In genomic region chr7:85474234-85474633, GRCh38 we compare ENCODE assay signal across 14 cellular contexts.
DNase-seq lines count a peak whose midpoint lies in the region; ATAC-seq and TF ChIP-seq lines count a peak whose summit lies in the region.
"Had no signal": no experiment of that assay in that cellular context is flagged by ENCODE, and none has a peak within 500 bp of the region (broad histone marks: within the 10 kb centered on the region; RNA-seq: fewer than 3 reads in every experiment).

No MANE protein-coding gene starts in this region.

- H2BK5ac ChIP-seq in neuronal stem cell (ENCODE audit: low read length), result no peak overlapping the region

- no peak overlapping the region for H3K4me3 Mint-ChIP-seq in activated CD4-positive, alpha-beta memory T cell treated with anti-CD3 and anti-CD28 coated beads for 36 hours
- H3K4me3 Mint-ChIP-seq: activated CD4-positive, alpha-beta memory T cell treated with anti-CD3 and anti-CD28 coated beads, Interleukin-2, amount 10 ng/mL, durations not matched to agents 7 days and 5 days; activated naive CD8-positive, alpha-beta T cell treated with anti-CD3 and anti-CD28 coated beads, Interleukin-2, amount 10 ng/mL, durations not matched to agents 7 days and 5 days; T-cell had no signal

- no peak overlapping the region for H3K9ac ChIP-seq in neuronal stem cell (ENCODE audit: low read depth, low read length, poor library complexity)

- H2BK12ac ChIP-seq in neuronal stem cell (ENCODE audit: low read length), result no peak overlapping the region

- H3K4me1 Mint-ChIP-seq in activated CD4-positive, alpha-beta memory T cell treated with anti-CD3 and anti-CD28 coated beads for 36 hours (ENCODE audit: low read depth), result peaks cover 2% of the 10 kb centered on the region
- H3K4me1 Mint-ChIP-seq: activated CD4-positive, alpha-beta memory T cell treated with anti-CD3 and anti-CD28 coated beads, Interleukin-2, amount 10 ng/mL, durations not matched to agents 7 days and 5 days; activated naive CD8-positive, alpha-beta T cell treated with anti-CD3 and anti-CD28 coated beads, Interleukin-2, amount 10 ng/mL, durations not matched to agents 7 days and 5 days; T-cell had no signal

- no peak overlapping the region for H2BK120ac ChIP-seq in neuronal stem cell (ENCODE audit: low read depth, low read length)

- POLR2A ChIA-PET in activated CD4-positive, alpha-beta memory T cell treated with anti-CD3 and anti-CD28 coated beads for 36 hours (lab: Charles Lee), result no interaction called here

- no peaks in the 10 kb centered on the region for H3K9me3 ChIP-seq in MG63
- no peaks in the 10 kb centered on the region for H3K9me3 ChIP-seq in neuronal stem cell (replicated peaks in 1 of 2; ENCODE audit: control insufficient read depth in 2 of 2, insufficient read depth in 1 of 2, low read depth in 1 of 2, low read length in 2 of 2)

- no peaks in the 10 kb centered on the region for H3K36me3 ChIP-seq in MG63
- H3K36me3 ChIP-seq in neuronal stem cell (replicated peaks in 1 of 2; ENCODE audit: control insufficient read depth in 2 of 2, insufficient read depth in 2 of 2, low read length in 2 of 2), result no peaks in the 10 kb centered on the region

- no peak overlapping the region for H3K4me2 ChIP-seq in neuronal stem cell (ENCODE audit: insufficient read depth, low read length, poor library complexity, severe bottlenecking)

- H3K27ac ChIP-seq in neuronal stem cell (replicated peaks; ENCODE audit: low read length), result no peak overlapping the region

- no peaks in the 10 kb centered on the region for H3K79me1 ChIP-seq in neuronal stem cell (ENCODE audit: low read depth, low read length)

- peaks cover 3% of the 10 kb centered on the region for H3K9me3 Mint-ChIP-seq in activated CD4-positive, alpha-beta memory T cell treated with anti-CD3 and anti-CD28 coated beads for 36 hours
- H3K9me3 Mint-ChIP-seq: activated CD4-positive, alpha-beta memory T cell treated with anti-CD3 and anti-CD28 coated beads, Interleukin-2, amount 10 ng/mL, durations not matched to agents 7 days and 5 days; activated naive CD8-positive, alpha-beta T cell treated with anti-CD3 and anti-CD28 coated beads, Interleukin-2, amount 10 ng/mL, durations not matched to agents 7 days and 5 days; T-cell had no signal

- no peak overlapping the region for H3K18ac ChIP-seq in neuronal stem cell (ENCODE audit: low read length)

- H3K23ac ChIP-seq in neuronal stem cell (ENCODE audit: low read depth, low read length, poor library complexity), result no peak overlapping the region

- no peaks in the 10 kb centered on the region for H3K27me3 ChIP-seq in MG63
- H3K27me3 ChIP-seq in neuronal stem cell (ENCODE audit: control insufficient read depth in 3 of 3, insufficient read depth in 3 of 3, low read depth in 1 of 3, low read length in 3 of 3), result no peaks in the 10 kb centered on the region

- CTCF ChIA-PET in activated CD4-positive, alpha-beta memory T cell treated with anti-CD3 and anti-CD28 coated beads for 36 hours (lab: Charles Lee), result no interaction called here

- no peaks in the 10 kb centered on the region for H3K27me3 Mint-ChIP-seq in activated CD4-positive, alpha-beta memory T cell treated with anti-CD3 and anti-CD28 coated beads for 36 hours
- H3K27me3 Mint-ChIP-seq: activated CD4-positive, alpha-beta memory T cell treated with anti-CD3 and anti-CD28 coated beads, Interleukin-2, amount 10 ng/mL, durations not matched to agents 7 days and 5 days; activated naive CD8-positive, alpha-beta T cell treated with anti-CD3 and anti-CD28 coated beads, Interleukin-2, amount 10 ng/mL, durations not matched to agents 7 days and 5 days; T-cell had no signal

- no peak overlapping the region for H3K14ac ChIP-seq in neuronal stem cell (ENCODE audit: low read length)

- WGBS in neuronal stem cell (ENCODE audit: extremely low coverage in 2 of 2, insufficient read length in 2 of 2, insufficient replicate concordance in 1 of 2), 2 donors, result no CpG with 5 or more reads among the region's 2 CpGs

- H3K36me3 Mint-ChIP-seq in activated CD4-positive, alpha-beta memory T cell treated with anti-CD3 and anti-CD28 coated beads for 36 hours, result no peaks in the 10 kb centered on the region
- H3K36me3 Mint-ChIP-seq: activated naive CD8-positive, alpha-beta T cell treated with anti-CD3 and anti-CD28 coated beads, Interleukin-2, amount 10 ng/mL, durations not matched to agents 7 days and 5 days; T-cell had no signal

- H4K91ac ChIP-seq in neuronal stem cell (ENCODE audit: low read depth, low read length, poor library complexity), result no peak overlapping the region

- H2AFZ ChIP-seq in neuronal stem cell (ENCODE audit: low read length), result no peak overlapping the region

- no peak overlapping the region for H3K4me3 ChIP-seq in MG63
- H3K4me3 ChIP-seq in neuronal stem cell (ENCODE audit: low read length in 2 of 2), result no peak overlapping the region
- H3K4me3 ChIP-seq: K562 had no signal

- H4K8ac ChIP-seq in neuronal stem cell (ENCODE audit: low read depth, low read length), result no peak overlapping the region

- H3K4ac ChIP-seq in neuronal stem cell (ENCODE audit: low read length), result no peak overlapping the region

- intact Hi-C loops in activated CD4-positive, alpha-beta memory T cell treated with anti-CD3 and anti-CD28 coated beads for 36 hours (cut with micrococcal nuclease), result no loop called here

- ATAC-seq in GM18519 (IDR thresholded peaks at IDR 0.05; ENCODE audit: low FRiP score, unreplicated experiment) (peak; percentile 82), GM21576 (IDR thresholded peaks at IDR 0.05; ENCODE audit: unreplicated experiment) (peak; percentile 79), HG03108 (IDR thresholded peaks at IDR 0.05; ENCODE audit: unreplicated experiment) (peak; percentile 58), SK-N-SH treated with all-trans-retinoic acid at 6 μM for 48 hours (peak; percentile 95)
- ATAC-seq: K562, left lobe of liver, T-cell had no signal

- peaks cover 0 to 3% of the 10 kb centered on the region in 2 donors for H3K4me1 ChIP-seq in neuronal stem cell (ENCODE audit: control insufficient read depth in 2 of 2, insufficient read depth in 1 of 2, low read depth in 1 of 2, low read length in 2 of 2)

- H2BK15ac ChIP-seq in neuronal stem cell (ENCODE audit: low read length), result no peak overlapping the region

- no peak overlapping the region for H2AK5ac ChIP-seq in neuronal stem cell (ENCODE audit: low read depth, low read length)

- no peak for DNase-seq in MG63
- no peak for DNase-seq in NOMO-1 (lab: John Stamatoyannopoulos, UW; ENCODE audit: unreplicated experiment in 2 of 2)
- no peak for DNase-seq in neuronal stem cell (ENCODE audit: low spot score)
- DNase-seq in activated CD4-positive, alpha-beta memory T cell treated with anti-CD3 and anti-CD28 coated beads for 36 hours, result no peak
- DNase-seq: activated CD4-positive, alpha-beta memory T cell treated with anti-CD3 and anti-CD28 coated beads, Interleukin-2, amount 10 ng/mL, durations not matched to agents 7 days and 5 days; activated naive CD8-positive, alpha-beta T cell treated with anti-CD3 and anti-CD28 coated beads, Interleukin-2, amount 10 ng/mL, durations not matched to agents 7 days and 5 days; NCI-H2107; T-cell had no signal

- no peak overlapping the region for H3K27ac Mint-ChIP-seq in activated CD4-positive, alpha-beta memory T cell treated with anti-CD3 and anti-CD28 coated beads for 36 hours
- H3K27ac Mint-ChIP-seq: activated CD4-positive, alpha-beta memory T cell treated with anti-CD3 and anti-CD28 coated beads, Interleukin-2, amount 10 ng/mL, durations not matched to agents 7 days and 5 days; activated naive CD8-positive, alpha-beta T cell treated with anti-CD3 and anti-CD28 coated beads, Interleukin-2, amount 10 ng/mL, durations not matched to agents 7 days and 5 days; T-cell had no signal

TF ChIP-seq in SK-N-SH treated with all-trans-retinoic acid at 6 μM for 48 hours, 23 proteins besides CTCF, POLR2A, EP300 and RAD21:
- TF ChIP-seq ZNF8 (CRISPR knock-in tag; IDR thresholded peaks at IDR 0.05) (no peak), CREB5 (CRISPR knock-in tag; IDR thresholded peaks at IDR 0.05; ENCODE audit: low read depth) (no peak), ISL1 (CRISPR knock-in tag; IDR thresholded peaks at IDR 0.05) (no peak), ZNF565 (CRISPR knock-in tag; conservative IDR thresholded peaks at IDR 0.05; ENCODE audit: low read depth) (no peak)
